In the genomic region with DNA sequence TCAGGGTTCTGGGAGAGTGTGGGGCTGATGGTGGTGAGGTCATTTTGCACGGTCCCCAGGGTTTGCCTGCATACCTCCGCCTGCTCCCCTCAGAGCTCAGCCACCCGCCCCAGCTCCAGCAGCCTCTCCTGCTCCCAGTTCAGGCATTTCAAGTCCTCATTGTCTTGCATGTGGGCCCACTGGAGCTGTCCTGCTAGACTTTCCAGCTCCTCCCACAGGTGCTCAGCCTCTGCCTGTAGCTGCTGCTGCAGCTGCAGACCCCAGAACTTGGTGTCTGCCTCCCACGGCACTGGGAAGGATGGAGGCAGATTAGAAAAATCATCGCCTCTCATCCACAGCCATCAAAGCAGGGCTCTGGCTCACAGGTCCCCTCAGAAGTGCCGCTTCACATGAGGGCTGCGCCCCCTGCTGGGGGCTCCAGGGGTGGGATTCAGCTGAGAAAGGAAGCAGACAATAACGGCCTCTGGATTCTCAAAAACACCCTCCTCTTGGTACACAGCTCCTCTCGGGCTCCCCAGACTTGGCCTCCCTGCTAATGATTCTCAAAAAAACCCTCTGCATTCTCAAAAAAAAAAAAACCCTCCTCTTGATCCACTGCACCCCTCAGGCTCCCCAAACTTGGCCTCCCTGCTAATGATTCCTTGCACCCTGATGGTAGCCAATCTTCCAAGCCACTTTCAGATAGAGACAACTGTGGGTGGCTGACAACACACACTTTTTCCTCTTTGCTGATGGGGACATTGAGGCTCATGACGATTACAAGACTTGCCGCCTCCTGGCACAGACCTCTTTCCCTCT, we compare ENCODE assay signal across 8 cellular contexts.
DNase-seq lines count a peak whose midpoint lies in the region; ATAC-seq lines count a peak whose summit lies in the region.

No MANE protein-coding gene starts in this region.

- H3K4me1 Mint-ChIP-seq in effector memory CD8-positive, alpha-beta T cell (ENCODE audit: low read depth in 2 of 2) = peaks cover 0 to 2% of the 10 kb centered on the region in 2 donors
- peaks cover 22% of the 10 kb centered on the region for H3K4me1 Mint-ChIP-seq in stimulated activated effector memory CD8-positive, alpha-beta T cell treated with anti-CD3 and anti-CD28 coated beads, Interleukin-12 subunit alpha, Interleukin-12 subunit beta, amount 100 ng/mL, for 72 hours

- no peaks in the 10 kb centered on the region for H3K36me3 Mint-ChIP-seq in effector memory CD8-positive, alpha-beta T cell (ENCODE audit: insufficient read depth)
- no peaks in the 10 kb centered on the region for H3K36me3 Mint-ChIP-seq in stimulated activated effector memory CD8-positive, alpha-beta T cell treated with anti-CD3 and anti-CD28 coated beads, Interleukin-12 subunit alpha, Interleukin-12 subunit beta, amount 100 ng/mL, for 72 hours

- H3K27me3 Mint-ChIP-seq in effector memory CD8-positive, alpha-beta T cell = peaks cover 49 to 53% of the 10 kb centered on the region in 2 donors

- DNase-seq in NCI-H82 (lab: John Stamatoyannopoulos, UW) (peak; percentile 85), NCI-H82 treated with DMSO at 0.1 percent for 48 hours (lab: John Stamatoyannopoulos, UW; ENCODE audit: unreplicated experiment) (no peak), NCI-H1930 (lab: John Stamatoyannopoulos, UW) (peak; percentile 3 to 7), myocyte (ENCODE audit: low read depth) (peak; percentile 68)
- peak; percentile 47 to 49 for DNase-seq in activated CD4-positive, alpha-beta T cell treated with anti-CD3 and anti-CD28 coated beads, Interleukin-2, amount 50 U/mL, for 4 hours
- peak; percentile 31 to 50 (median 44) for DNase-seq in effector memory CD8-positive, alpha-beta T cell
- DNase-seq in stimulated activated effector memory CD8-positive, alpha-beta T cell treated with anti-CD3 and anti-CD28 coated beads, Interleukin-12 subunit alpha, Interleukin-12 subunit beta, amount 100 ng/mL, for 72 hours (ENCODE audit: low spot score in 2 of 2) = peak; percentile 59 to 81

- ATAC-seq in effector memory CD8-positive, alpha-beta T cell (replicated peaks) = peak; percentile 52
- peak; percentile 75 for ATAC-seq in stimulated activated effector memory CD8-positive, alpha-beta T cell treated with anti-CD3 and anti-CD28 coated beads, Interleukin-12 subunit alpha, Interleukin-12 subunit beta, amount 100 ng/mL, for 72 hours
- ATAC-seq in HG03460 (IDR thresholded peaks at IDR 0.05; ENCODE audit: unreplicated experiment) = no peak

- no peak overlapping the region for H3K4me3 Mint-ChIP-seq in effector memory CD8-positive, alpha-beta T cell
- H3K4me3 Mint-ChIP-seq in stimulated activated effector memory CD8-positive, alpha-beta T cell treated with anti-CD3 and anti-CD28 coated beads, Interleukin-12 subunit alpha, Interleukin-12 subunit beta, amount 100 ng/mL, for 72 hours = no peak overlapping the region

- H3K9me3 Mint-ChIP-seq in effector memory CD8-positive, alpha-beta T cell = no peaks in the 10 kb centered on the region
- H3K9me3 Mint-ChIP-seq in stimulated activated effector memory CD8-positive, alpha-beta T cell treated with anti-CD3 and anti-CD28 coated beads, Interleukin-12 subunit alpha, Interleukin-12 subunit beta, amount 100 ng/mL, for 72 hours = no peaks in the 10 kb centered on the region

- H3K27ac Mint-ChIP-seq in effector memory CD8-positive, alpha-beta T cell = no peak overlapping the region
- no peak overlapping the region for H3K27ac Mint-ChIP-seq in stimulated activated effector memory CD8-positive, alpha-beta T cell treated with anti-CD3 and anti-CD28 coated beads, Interleukin-12 subunit alpha, Interleukin-12 subunit beta, amount 100 ng/mL, for 72 hours
